In genomic region chr3:36944641-36945270, GRCh38 we compare ENCODE assay signal across 8 cellular contexts. TPM values are rescaled to one million over a fixed set of nuclear protein-coding genes. Genes with fewer than 3 reads are reported as not detected.
DNase-seq lines count a peak whose midpoint lies in the region; FAIRE-seq and TF ChIP-seq lines count a peak whose summit lies in the region.

Gene TRANK1, minus strand, starts transcription at chr3:36945054. Its CDS starts 245 bp downstream, at chr3:36944809.

- FAIRE-seq in endothelial cell of umbilical vein (lab: Jason Lieb, UNC) = peak; percentile 76

- H3K36me3 ChIP-seq in GM23248 (ENCODE audit: low read depth) (no peaks in the 10 kb centered on the region), endothelial cell of umbilical vein (ENCODE audit: control insufficient read depth in 2 of 2, extremely low read depth in 1 of 2, insufficient read depth in 2 of 2, low read length in 2 of 2) (no peaks in the 10 kb centered on the region)

- H3K79me2 ChIP-seq in GM23248 (ENCODE audit: insufficient read depth) (no peaks in the 10 kb centered on the region), endothelial cell of umbilical vein (ENCODE audit: control insufficient read depth, insufficient read depth, low read length) (no peaks in the 10 kb centered on the region)

- no peak for TF ChIP-seq CTCF in endothelial cell of umbilical vein (IDR thresholded peaks at IDR 0.05; ENCODE audit: extremely low read depth in 1 of 2, insufficient read depth in 1 of 2, low read depth in 1 of 2, low read length in 2 of 2)

- peaks cover 9% of the 10 kb centered on the region; the same call in 1 of the 2 replicates for H3K4me1 ChIP-seq in GM23248 (ENCODE audit: insufficient read depth)
- peaks cover 12% of the 10 kb centered on the region for H3K4me1 ChIP-seq in endothelial cell of umbilical vein (ENCODE audit: control insufficient read depth, extremely low read depth, insufficient read depth, low read length)

- DNase-seq in ELF-1 (ENCODE audit: low read depth, low spot score) = peak; percentile 46
- peak; percentile 84 for DNase-seq in GM23248
- DNase-seq in NCI-H146 (lab: John Stamatoyannopoulos, UW) = peak; percentile 56
- DNase-seq in activated CD8-positive, alpha-beta memory T cell treated with anti-CD3 and anti-CD28 coated beads for 48 hours (ENCODE audit: low read depth in 2 of 3, low spot score in 2 of 3) = peak; percentile 45 to 66 (median 46)
- peak; percentile 35 for DNase-seq in endothelial cell of umbilical vein (ENCODE audit: low read depth, low spot score)
- DNase-seq in mucosa of gallbladder (ENCODE audit: low spot score) = peak; percentile 68
- peak; percentile 81 for DNase-seq in stimulated activated CD8-positive, alpha-beta memory T cell treated with anti-CD3 and anti-CD28 coated beads, Interleukin-4, amount 100 ng/mL, for 24 hours (ENCODE audit: low read depth)
- DNase-seq in COLO829 (ENCODE audit: low spot score) = no peak

- H3K9me3 ChIP-seq in GM23248 (ENCODE audit: low read depth) (no peaks in the 10 kb centered on the region), endothelial cell of umbilical vein (replicated peaks; ENCODE audit: control insufficient read depth, insufficient read depth, low read length) (no peaks in the 10 kb centered on the region)

- no peaks in the 10 kb centered on the region for H3F3A ChIP-seq in GM23248 (ENCODE audit: insufficient read depth)

- H3K27ac ChIP-seq in GM23248 (no peak within 1 kb of the TSS), endothelial cell of umbilical vein (ENCODE audit: insufficient read depth, low read depth, low read length) (no peak within 1 kb of the TSS)

- H3K4me2 ChIP-seq in GM23248 (ENCODE audit: unreplicated experiment) (peak within 1 kb of the TSS; percentile 85), endothelial cell of umbilical vein (ENCODE audit: insufficient read depth, low read length) (peak within 1 kb of the TSS; percentile 98)

- no peaks in the 10 kb centered on the region for H3K27me3 ChIP-seq in GM23248 (replicated peaks; ENCODE audit: insufficient read depth)
- H3K27me3 ChIP-seq in endothelial cell of umbilical vein (ENCODE audit: control insufficient read depth in 2 of 2, insufficient read depth in 2 of 2, low read length in 2 of 2) = peaks cover 0 to 3% of the 10 kb centered on the region in 2 experiments

- intact Hi-C loops in endothelial cell of umbilical vein (cut with micrococcal nuclease) = loop anchor here (2.0 kb wide), 2 partner anchors 36 to 48 kb away; partner anchors contain the start of genes EPM2AIP1 and MLH1

- POLR2A ChIA-PET in endothelial cell of umbilical vein (lab: Charles Lee) = no interaction called here

- H3K9me1 ChIP-seq in endothelial cell of umbilical vein (replicated peaks; ENCODE audit: control insufficient read depth, extremely low read depth, insufficient read depth, low read length) = no peaks in the 10 kb centered on the region

- no TSS peak for BruUV-seq in endothelial cell of umbilical vein (replicated peaks; lab: Mats Ljungman, UMichigan)

- no peak for TF ChIP-seq POLR2A in endothelial cell of umbilical vein (IDR thresholded peaks at IDR 0.05; ENCODE audit: low read depth, low read length)

- H3K9ac ChIP-seq in GM23248 (peak within 1 kb of the TSS; percentile 80), endothelial cell of umbilical vein (replicated peaks; ENCODE audit: extremely low read depth, insufficient read depth, low read length) (peak within 1 kb of the TSS; percentile 57)

- no peaks in the 10 kb centered on the region for H3K9me2 ChIP-seq in GM23248 (ENCODE audit: insufficient read depth)

- H3K4me3 ChIP-seq in GM23248 (peak within 1 kb of the TSS; percentile 78), endothelial cell of umbilical vein (replicated peaks in 1 of 3; ENCODE audit: insufficient read depth in 1 of 3, low read depth in 1 of 3, low read length in 3 of 3) (peak within 1 kb of the TSS; percentile 56 to 85 (median 69))

- dilution Hi-C loops in endothelial cell of umbilical vein (cut with MboI; ENCODE audit: extremely low pct_ligation_motif_present, low sequenced_read_pairs) = no loop called here

- WGBS in GM23248 (ENCODE audit: low coverage in 1 of 2, low lambda C conversion rate in 2 of 2, missing lambda C conversion rate in 2 of 2), 2 experiments = 1 to 3% methylated on average over 41 to 44 of the region's 68 CpGs

- no peaks in the 10 kb centered on the region for H4K20me1 ChIP-seq in GM23248 (ENCODE audit: insufficient read depth)
- no peaks in the 10 kb centered on the region for H4K20me1 ChIP-seq in endothelial cell of umbilical vein (replicated peaks; ENCODE audit: control insufficient read depth, extremely low read depth, insufficient read depth, low read length)

- CTCF ChIA-PET in endothelial cell of umbilical vein (lab: Charles Lee) = interaction anchor here (0.9 to 3.5 kb wide), 10 partner anchors 9 to 80 kb away, joined by 3 to 19 read pairs (median 4); no protein-coding TSS in a partner anchor

- in situ Hi-C loops in GM23248 (cut with MboI) = no loop called here

- peak within 1 kb of the TSS; percentile 85 for H2AFZ ChIP-seq in GM23248
- H2AFZ ChIP-seq in endothelial cell of umbilical vein (ENCODE audit: low read depth, low read length) = peak within 1 kb of the TSS; percentile 96

TF ChIP-seq in endothelial cell of umbilical vein, 7 proteins besides CTCF, POLR2A, EP300 and RAD21:
- TF ChIP-seq MYC (IDR thresholded peaks at IDR 0.05; ENCODE audit: low read depth, low read length) (no peak), EZH2 (IDR thresholded peaks at IDR 0.05; ENCODE audit: borderline replicate concordance, low read depth, low read length, severe bottlenecking) (peak; percentile 43), POLR2AphosphoS5 (IDR thresholded peaks at IDR 0.05; ENCODE audit: insufficient read depth, low read depth, low read length) (peak; percentile 17)

RNA-seq across cellular contexts. Expression of gene TRANK1, which starts in this region (rescaled TPM):
- total RNA-seq in GM23248 (2014; rRNA removed; shearing (Covaris generic)) = 6.6 and 10.3 TPM in 2 replicates
- polyA plus RNA-seq in GM23248 (2016; fragmentation: Nextera tagmentation; extraction: Ambion mirVana) (2.7 and 5.2 TPM in 2 replicates), endothelial cell of umbilical vein (3.5 and 4.6 TPM in 2 replicates)
- total RNA-seq in endothelial cell of umbilical vein (8.0 and 14.4 TPM in 2 replicates), mucosa of gallbladder (44.2 TPM)
- 2.9 and 3.7 TPM in 2 replicates for polyA plus RNA-seq in endothelial cell of umbilical vein (2011; cell fraction: cytosol; rRNA removed)
- polyA plus RNA-seq in endothelial cell of umbilical vein (2011; cell fraction: nucleus; rRNA removed) = 13.9 and 15.8 TPM in 2 replicates
- polyA plus RNA-seq in endothelial cell of umbilical vein (2012) = 6.8 and 7.3 TPM in 2 replicates
- 18.2 and 26.1 TPM in 2 replicates for polyA minus RNA-seq in endothelial cell of umbilical vein
- 2.8 TPM for polyA minus RNA-seq in endothelial cell of umbilical vein (2011; cell fraction: cytosol; rRNA and poly(A)+ RNA removed)
- 8.4 and 10.6 TPM in 2 replicates for polyA minus RNA-seq in endothelial cell of umbilical vein (2011; cell fraction: nucleus; rRNA and poly(A)+ RNA removed)
